9 cellular contexts compared by ENCODE assay signal in the genomic region with DNA sequence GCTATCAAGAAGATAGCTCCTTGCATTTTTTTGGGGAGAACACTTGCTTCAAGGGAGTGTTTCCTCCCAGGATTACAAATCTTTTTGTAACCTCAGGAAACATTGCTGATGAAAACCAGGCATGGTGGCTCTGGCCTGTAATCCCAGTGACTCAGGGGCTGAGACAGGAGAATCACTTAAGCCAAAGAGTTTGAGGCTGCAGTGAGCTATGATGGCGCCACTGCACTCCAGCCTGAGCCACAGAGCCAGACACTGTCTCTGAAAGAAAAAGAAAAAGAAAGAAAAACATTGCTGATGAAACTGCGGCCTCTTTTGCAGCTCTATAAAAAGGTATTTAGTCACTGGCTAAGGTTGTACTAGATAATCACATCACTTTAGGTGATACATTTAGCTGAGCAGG. TPM values are rescaled to one million over a fixed set of nuclear protein-coding genes. Genes with fewer than 3 reads are reported as not detected.
A peak's percentile ranks its signal among the peaks of the same experiment; 100 is the strongest.
DNase-seq lines count a peak whose midpoint lies in the region; ATAC-seq, FAIRE-seq and TF ChIP-seq lines count a peak whose summit lies in the region.
"Had no signal": no experiment of that assay in that cellular context is flagged by ENCODE, and none has a peak within 500 bp of the region (broad histone marks: within the 10 kb centered on the region; RNA-seq: fewer than 3 reads in every experiment).

No MANE protein-coding gene starts in this region.

- no peaks in the 10 kb centered on the region for H3K36me3 Mint-ChIP-seq in astrocyte (ENCODE audit: low read depth, unreplicated experiment)

- H2BK15ac ChIP-seq in mesendoderm (replicated peaks; ENCODE audit: low read depth): peak overlapping the region; percentile 88

- H3K9me3 ChIP-seq in astrocyte (ENCODE audit: insufficient read depth, low read depth, low read length): no peaks in the 10 kb centered on the region

- H3K36me3 ChIP-seq in astrocyte (ENCODE audit: insufficient read depth, low read length) (no peaks in the 10 kb centered on the region), mesendoderm (ENCODE audit: control insufficient read depth, insufficient read depth, low read length) (no peaks in the 10 kb centered on the region)

- no peak overlapping the region for H2BK5ac ChIP-seq in mesendoderm (ENCODE audit: low read length)

- no peaks in the 10 kb centered on the region for H3K27me3 ChIP-seq in astrocyte (ENCODE audit: insufficient read depth, low read length)
- H3K27me3 ChIP-seq in mesendoderm (ENCODE audit: insufficient read depth, low read length, poor library complexity): no peaks in the 10 kb centered on the region

- H4K5ac ChIP-seq in mesendoderm (ENCODE audit: low read length): no peak overlapping the region

- peak overlapping the region; percentile 91 for H3K4me2 ChIP-seq in astrocyte (ENCODE audit: low read length)
- no peak overlapping the region for H3K4me2 ChIP-seq in mesendoderm (ENCODE audit: low read length)

- H3K23ac ChIP-seq in mesendoderm (ENCODE audit: low read length): no peak overlapping the region

- H2AK5ac ChIP-seq in mesendoderm (ENCODE audit: low read length): no peak overlapping the region

- H3K79me1 ChIP-seq in mesendoderm (ENCODE audit: low read length): no peaks in the 10 kb centered on the region

- no peak overlapping the region for H4K8ac ChIP-seq in mesendoderm (ENCODE audit: low read depth, low read length)

- no peaks in the 10 kb centered on the region for H3K27me3 Mint-ChIP-seq in astrocyte (ENCODE audit: low read depth, unreplicated experiment)

- H3K9me3 Mint-ChIP-seq in astrocyte (ENCODE audit: unreplicated experiment): peaks cover 2% of the 10 kb centered on the region

- H3K79me2 ChIP-seq in astrocyte (ENCODE audit: insufficient read depth, low read length) (no peaks in the 10 kb centered on the region), mesendoderm (ENCODE audit: control insufficient read depth, insufficient read depth, low read length) (no peaks in the 10 kb centered on the region)

- no peaks in the 10 kb centered on the region for H4K20me1 ChIP-seq in astrocyte (ENCODE audit: insufficient read depth, low read length)

- H3K18ac ChIP-seq in mesendoderm (ENCODE audit: low read length): no peak overlapping the region

- peaks cover 8% of the 10 kb centered on the region for H3K4me1 Mint-ChIP-seq in astrocyte (ENCODE audit: low read depth, unreplicated experiment)

- no peak overlapping the region for H3K9ac ChIP-seq in astrocyte (ENCODE audit: low read length)
- H3K9ac ChIP-seq in mesendoderm (ENCODE audit: low read length): no peak overlapping the region

- H2BK120ac ChIP-seq in mesendoderm (ENCODE audit: low read depth, low read length): no peak overlapping the region

- no peak for ATAC-seq in GM21737 (IDR thresholded peaks at IDR 0.05; ENCODE audit: unreplicated experiment)

- H3K56ac ChIP-seq in mesendoderm (ENCODE audit: low read length): peak overlapping the region; percentile 49

- H3K4me1 ChIP-seq in astrocyte (ENCODE audit: insufficient read depth, low read length) (peaks cover 28% of the 10 kb centered on the region), mesendoderm (ENCODE audit: control insufficient read depth, low read depth, low read length) (no peaks in the 10 kb centered on the region)

- no peak overlapping the region for H3K4ac ChIP-seq in mesendoderm (ENCODE audit: low read depth, low read length)

- H2AFZ ChIP-seq in astrocyte (ENCODE audit: low read depth, low read length): peak overlapping the region; percentile 82

- H3K4me3 ChIP-seq in astrocyte (ENCODE audit: insufficient read depth, low read depth, low read length) (no peak overlapping the region), mesendoderm (ENCODE audit: low read length) (no peak overlapping the region)

- peak; percentile 36 for DNase-seq in AG20443 (ENCODE audit: low spot score)
- DNase-seq in HS-5 (ENCODE audit: low read depth): peak; percentile 37
- peak; percentile 52 for DNase-seq in astrocyte (ENCODE audit: low read depth)
- peak; percentile 57 for DNase-seq in mesendoderm
- DNase-seq in NCI-H1105 treated with DMSO at 0.1 percent for 48 hours (lab: John Stamatoyannopoulos, UW): no peak
- no peak for DNase-seq in NCI-H146 treated with DMSO at 0.1 percent for 48 hours (lab: John Stamatoyannopoulos, UW; ENCODE audit: unreplicated experiment)
- DNase-seq in frontal cortex (ENCODE audit: low spot score in 2 of 2): no peak

- TF ChIP-seq CTCF in astrocyte (IDR thresholded peaks at IDR 0.05; ENCODE audit: insufficient read depth, low read depth, low read length): no peak

- no peak for FAIRE-seq in astrocyte (lab: Jason Lieb, UNC)
- FAIRE-seq in frontal cortex (lab: Jason Lieb, UNC): no peak

- no peak overlapping the region for H3K27ac Mint-ChIP-seq in astrocyte (ENCODE audit: unreplicated experiment)

- no CpG with 5 or more reads among the region's 2 CpGs for WGBS in mesendoderm (ENCODE audit: extremely low coverage, insufficient coverage, low lambda C conversion rate)

- H3K4me3 Mint-ChIP-seq in astrocyte (ENCODE audit: unreplicated experiment): no peak overlapping the region

- peak overlapping the region; percentile 100 for H3K27ac ChIP-seq in astrocyte (ENCODE audit: low read depth, low read length)
- H3K27ac ChIP-seq in mesendoderm (ENCODE audit: low read depth, low read length): no peak overlapping the region

RNA-seq across cellular contexts. Expression of a gene that starts 7.3 kb away (rescaled TPM):
- total RNA-seq in astrocyte: 1,356 and 1,553 TPM in 2 replicates
- polyA plus RNA-seq in mesendoderm (2013, experiment 1 of 2): not detected
- not detected for polyA plus RNA-seq in mesendoderm (2013, experiment 2 of 2)
- total RNA-seq in frontal cortex: under 0.01 TPM
- polyA plus RNA-seq: thymus had no signal

RNA-seq across cellular contexts. Expression of a gene that starts 18.7 kb away (rescaled TPM):
- 12.1 and 15.9 TPM in 2 replicates for total RNA-seq in astrocyte
- 10.7 TPM for polyA plus RNA-seq in mesendoderm (2013, experiment 1 of 2)
- 10.0 TPM for polyA plus RNA-seq in mesendoderm (2013, experiment 2 of 2)
- 17.5 TPM for total RNA-seq in frontal cortex

Comparison
In these comparisons a context has a peak if more than half of its experiments do, and no peak if none do; other contexts are left out.
1. DNase-seq: peak in AG20443 (single experiment), HS-5 (single experiment), astrocyte (single experiment) and mesendoderm (single experiment); none in NCI-H1105 treated with DMSO at 0.1 percent for 48 hours (single experiment), NCI-H146 treated with DMSO at 0.1 percent for 48 hours (single experiment) and frontal cortex (0 of 2).
2. RNA of a gene that starts 7.3 kb away (total RNA-seq): 1,356 to 1,553 TPM in astrocyte; under 0.01 TPM in frontal cortex (single experiment); every median in the first group is over 1,000 times any median in the second.